ENCODE assay signal across 2 cellular contexts in the genomic region with DNA sequence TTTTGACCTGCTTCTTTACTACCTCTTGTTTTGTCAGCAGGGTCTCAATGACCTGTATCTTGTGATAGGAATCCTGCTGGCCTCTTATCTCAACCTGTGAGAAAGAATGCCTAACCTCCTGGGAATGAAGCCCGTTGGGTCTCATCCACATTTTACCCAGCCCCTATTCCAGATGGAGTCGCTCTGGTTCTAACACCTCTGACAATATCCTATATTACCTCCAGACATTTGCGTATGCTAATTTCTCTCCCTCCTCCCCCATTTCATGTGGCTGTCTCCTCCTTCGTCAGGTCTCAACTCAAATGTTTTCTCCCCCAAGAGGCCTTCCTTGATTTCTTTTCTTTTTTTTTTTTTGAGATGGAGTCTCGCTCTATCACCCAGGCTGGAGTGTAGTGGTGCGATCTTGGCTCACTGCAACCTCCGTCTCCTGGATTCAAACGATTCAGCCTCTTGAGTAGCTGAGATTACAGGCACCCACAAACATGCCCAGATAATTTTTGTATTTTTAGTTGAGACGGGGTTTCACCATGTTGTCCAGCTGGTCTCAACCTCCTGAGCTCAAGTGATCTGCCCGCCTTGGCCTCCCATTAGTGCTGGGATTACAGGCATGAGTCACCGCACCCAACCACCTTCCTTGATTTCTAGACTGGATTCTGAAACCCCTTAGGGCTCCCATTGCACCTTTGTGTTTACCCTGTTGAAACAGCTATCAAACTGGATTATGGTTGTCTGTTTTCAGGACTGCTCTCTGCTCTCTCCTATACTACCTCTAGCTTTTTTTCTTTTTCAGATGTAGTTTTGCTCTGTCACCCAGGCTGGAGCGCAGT.
TF ChIP-seq lines count a peak whose summit lies in the region.

No MANE protein-coding gene starts in this region.

TF ChIP-seq in A549, 52 proteins besides CTCF, POLR2A, EP300 and RAD21:
- TF ChIP-seq FOSL2 (IDR thresholded peaks at IDR 0.05) = no peak
- TF ChIP-seq FOSL2 (CRISPR knock-in tag; IDR thresholded peaks at IDR 0.05) = peak; percentile 57; the same call in 1 of the 2 replicates
- no peak for TF ChIP-seq CBX8 (IDR thresholded peaks at IDR 0.05)

TF ChIP-seq in K562, 482 proteins besides CTCF, POLR2A, EP300 and RAD21 (continues in another document):
- TF ChIP-seq, protein P1, sequence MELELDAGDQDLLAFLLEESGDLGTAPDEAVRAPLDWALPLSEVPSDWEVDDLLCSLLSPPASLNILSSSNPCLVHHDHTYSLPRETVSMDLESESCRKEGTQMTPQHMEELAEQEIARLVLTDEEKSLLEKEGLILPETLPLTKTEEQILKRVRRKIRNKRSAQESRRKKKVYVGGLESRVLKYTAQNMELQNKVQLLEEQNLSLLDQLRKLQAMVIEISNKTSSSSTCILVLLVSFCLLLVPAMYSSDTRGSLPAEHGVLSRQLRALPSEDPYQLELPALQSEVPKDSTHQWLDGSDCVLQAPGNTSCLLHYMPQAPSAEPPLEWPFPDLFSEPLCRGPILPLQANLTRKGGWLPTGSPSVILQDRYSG (tag; conservative IDR thresholded peaks at IDR 0.05; ENCODE audit: low read depth) = peak; percentile 95
- TF ChIP-seq, protein P2, sequence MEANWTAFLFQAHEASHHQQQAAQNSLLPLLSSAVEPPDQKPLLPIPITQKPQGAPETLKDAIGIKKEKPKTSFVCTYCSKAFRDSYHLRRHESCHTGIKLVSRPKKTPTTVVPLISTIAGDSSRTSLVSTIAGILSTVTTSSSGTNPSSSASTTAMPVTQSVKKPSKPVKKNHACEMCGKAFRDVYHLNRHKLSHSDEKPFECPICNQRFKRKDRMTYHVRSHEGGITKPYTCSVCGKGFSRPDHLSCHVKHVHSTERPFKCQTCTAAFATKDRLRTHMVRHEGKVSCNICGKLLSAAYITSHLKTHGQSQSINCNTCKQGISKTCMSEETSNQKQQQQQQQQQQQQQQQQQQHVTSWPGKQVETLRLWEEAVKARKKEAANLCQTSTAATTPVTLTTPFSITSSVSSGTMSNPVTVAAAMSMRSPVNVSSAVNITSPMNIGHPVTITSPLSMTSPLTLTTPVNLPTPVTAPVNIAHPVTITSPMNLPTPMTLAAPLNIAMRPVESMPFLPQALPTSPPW (CRISPR knock-in tag; IDR thresholded peaks at IDR 0.05) = peak; percentile 21; the same call in 1 of the 2 replicates
- TF ChIP-seq ZNF589 (CRISPR knock-in tag; IDR thresholded peaks at IDR 0.05; ENCODE audit: low read depth) = peak; percentile 93
- TF ChIP-seq MTF1 (CRISPR knock-in tag; IDR thresholded peaks at IDR 0.05; ENCODE audit: borderline replicate concordance) = peak; percentile 87
- TF ChIP-seq IFI16 (CRISPR knock-in tag; IDR thresholded peaks at IDR 0.05) = peak; percentile 71; the same call in 1 of the 2 replicates
- TF ChIP-seq, protein P3, sequence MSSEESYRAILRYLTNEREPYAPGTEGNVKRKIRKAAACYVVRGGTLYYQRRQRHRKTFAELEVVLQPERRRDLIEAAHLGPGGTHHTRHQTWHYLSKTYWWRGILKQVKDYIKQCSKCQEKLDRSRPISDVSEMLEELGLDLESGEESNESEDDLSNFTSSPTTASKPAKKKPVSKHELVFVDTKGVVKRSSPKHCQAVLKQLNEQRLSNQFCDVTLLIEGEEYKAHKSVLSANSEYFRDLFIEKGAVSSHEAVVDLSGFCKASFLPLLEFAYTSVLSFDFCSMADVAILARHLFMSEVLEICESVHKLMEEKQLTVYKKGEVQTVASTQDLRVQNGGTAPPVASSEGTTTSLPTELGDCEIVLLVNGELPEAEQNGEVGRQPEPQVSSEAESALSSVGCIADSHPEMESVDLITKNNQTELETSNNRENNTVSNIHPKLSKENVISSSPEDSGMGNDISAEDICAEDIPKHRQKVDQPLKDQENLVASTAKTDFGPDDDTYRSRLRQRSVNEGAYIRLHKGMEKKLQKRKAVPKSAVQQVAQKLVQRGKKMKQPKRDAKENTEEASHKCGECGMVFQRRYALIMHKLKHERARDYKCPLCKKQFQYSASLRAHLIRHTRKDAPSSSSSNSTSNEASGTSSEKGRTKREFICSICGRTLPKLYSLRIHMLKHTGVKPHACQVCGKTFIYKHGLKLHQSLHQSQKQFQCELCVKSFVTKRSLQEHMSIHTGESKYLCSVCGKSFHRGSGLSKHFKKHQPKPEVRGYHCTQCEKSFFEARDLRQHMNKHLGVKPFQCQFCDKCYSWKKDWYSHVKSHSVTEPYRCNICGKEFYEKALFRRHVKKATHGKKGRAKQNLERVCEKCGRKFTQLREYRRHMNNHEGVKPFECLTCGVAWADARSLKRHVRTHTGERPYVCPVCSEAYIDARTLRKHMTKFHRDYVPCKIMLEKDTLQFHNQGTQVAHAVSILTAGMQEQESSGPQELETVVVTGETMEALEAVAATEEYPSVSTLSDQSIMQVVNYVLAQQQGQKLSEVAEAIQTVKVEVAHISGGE (CRISPR knock-in tag; IDR thresholded peaks at IDR 0.05) = peak in 1 of 3 experiments; percentile 22; a peak in 1 of 6 replicates
- 0 out of 2 replicates have a peak, but pooled peaks have one; percentile 66 for TF ChIP-seq KDM2B (CRISPR knock-in tag; IDR thresholded peaks at IDR 0.05)
- TF ChIP-seq, protein P4, sequence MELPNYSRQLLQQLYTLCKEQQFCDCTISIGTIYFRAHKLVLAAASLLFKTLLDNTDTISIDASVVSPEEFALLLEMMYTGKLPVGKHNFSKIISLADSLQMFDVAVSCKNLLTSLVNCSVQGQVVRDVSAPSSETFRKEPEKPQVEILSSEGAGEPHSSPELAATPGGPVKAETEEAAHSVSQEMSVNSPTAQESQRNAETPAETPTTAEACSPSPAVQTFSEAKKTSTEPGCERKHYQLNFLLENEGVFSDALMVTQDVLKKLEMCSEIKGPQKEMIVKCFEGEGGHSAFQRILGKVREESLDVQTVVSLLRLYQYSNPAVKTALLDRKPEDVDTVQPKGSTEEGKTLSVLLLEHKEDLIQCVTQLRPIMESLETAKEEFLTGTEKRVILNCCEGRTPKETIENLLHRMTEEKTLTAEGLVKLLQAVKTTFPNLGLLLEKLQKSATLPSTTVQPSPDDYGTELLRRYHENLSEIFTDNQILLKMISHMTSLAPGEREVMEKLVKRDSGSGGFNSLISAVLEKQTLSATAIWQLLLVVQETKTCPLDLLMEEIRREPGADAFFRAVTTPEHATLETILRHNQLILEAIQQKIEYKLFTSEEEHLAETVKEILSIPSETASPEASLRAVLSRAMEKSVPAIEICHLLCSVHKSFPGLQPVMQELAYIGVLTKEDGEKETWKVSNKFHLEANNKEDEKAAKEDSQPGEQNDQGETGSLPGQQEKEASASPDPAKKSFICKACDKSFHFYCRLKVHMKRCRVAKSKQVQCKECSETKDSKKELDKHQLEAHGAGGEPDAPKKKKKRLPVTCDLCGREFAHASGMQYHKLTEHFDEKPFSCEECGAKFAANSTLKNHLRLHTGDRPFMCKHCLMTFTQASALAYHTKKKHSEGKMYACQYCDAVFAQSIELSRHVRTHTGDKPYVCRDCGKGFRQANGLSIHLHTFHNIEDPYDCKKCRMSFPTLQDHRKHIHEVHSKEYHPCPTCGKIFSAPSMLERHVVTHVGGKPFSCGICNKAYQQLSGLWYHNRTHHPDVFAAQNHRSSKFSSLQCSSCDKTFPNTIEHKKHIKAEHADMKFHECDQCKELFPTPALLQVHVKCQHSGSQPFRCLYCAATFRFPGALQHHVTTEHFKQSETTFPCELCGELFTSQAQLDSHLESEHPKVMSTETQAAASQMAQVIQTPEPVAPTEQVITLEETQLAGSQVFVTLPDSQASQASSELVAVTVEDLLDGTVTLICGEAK (IDR thresholded peaks at IDR 0.05) = no peak
- TF ChIP-seq, protein P4 (CRISPR knock-in tag; IDR thresholded peaks at IDR 0.05) = no peak
- 0 out of 2 replicates have a peak, but pooled peaks have one; percentile 41 for TF ChIP-seq ZNF354B (CRISPR knock-in tag; IDR thresholded peaks at IDR 0.05)
- peak; percentile 61; the same call in 1 of the 2 replicates for TF ChIP-seq JUN (IDR thresholded peaks at IDR 0.05; ENCODE audit: borderline replicate concordance, low read depth, low read length)
- no peak for TF ChIP-seq JUN (CRISPR knock-in tag; IDR thresholded peaks at IDR 0.05; ENCODE audit: borderline replicate concordance)
- peak; percentile 46; the same call in 1 of the 2 replicates for TF ChIP-seq DIDO1 (tag; IDR thresholded peaks at IDR 0.05; ENCODE audit: low read depth)
- TF ChIP-seq GTF2A2 (tag; IDR thresholded peaks at IDR 0.05) = peak; percentile 90
- TF ChIP-seq ZNF584 (CRISPR knock-in tag; IDR thresholded peaks at IDR 0.05; ENCODE audit: low read depth) = peak; percentile 79; the same call in 1 of the 2 replicates
- TF ChIP-seq CXXC5 (CRISPR knock-in tag; IDR thresholded peaks at IDR 0.05) = peak; percentile 91
- TF ChIP-seq, protein P5, sequence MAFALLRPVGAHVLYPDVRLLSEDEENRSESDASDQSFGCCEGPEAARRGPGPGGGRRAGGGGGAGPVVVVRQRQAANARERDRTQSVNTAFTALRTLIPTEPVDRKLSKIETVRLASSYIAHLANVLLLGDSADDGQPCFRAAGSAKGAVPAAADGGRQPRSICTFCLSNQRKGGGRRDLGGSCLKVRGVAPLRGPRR (CRISPR knock-in tag; IDR thresholded peaks at IDR 0.05) = peak; percentile 94
- TF ChIP-seq U2AF1 (optimal IDR thresholded peaks at IDR 0.05; ENCODE audit: low read depth, low read length) = no peak
- peak; percentile 77 for TF ChIP-seq TEAD2 (tag; IDR thresholded peaks at IDR 0.05)
- TF ChIP-seq ZNF41 (CRISPR knock-in tag; conservative IDR thresholded peaks at IDR 0.05) = peak; percentile 85
- TF ChIP-seq, protein P6, sequence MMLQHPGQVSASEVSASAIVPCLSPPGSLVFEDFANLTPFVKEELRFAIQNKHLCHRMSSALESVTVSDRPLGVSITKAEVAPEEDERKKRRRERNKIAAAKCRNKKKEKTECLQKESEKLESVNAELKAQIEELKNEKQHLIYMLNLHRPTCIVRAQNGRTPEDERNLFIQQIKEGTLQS (IDR thresholded peaks at IDR 0.05) = peak; percentile 88
- TF ChIP-seq, protein P6 (CRISPR knock-in tag; conservative IDR thresholded peaks at IDR 0.05) = no peak
- TF ChIP-seq PPARD (CRISPR knock-in tag; IDR thresholded peaks at IDR 0.05) = 0 out of 2 replicates have a peak, but pooled peaks have one; percentile 29
- TF ChIP-seq, protein P7, sequence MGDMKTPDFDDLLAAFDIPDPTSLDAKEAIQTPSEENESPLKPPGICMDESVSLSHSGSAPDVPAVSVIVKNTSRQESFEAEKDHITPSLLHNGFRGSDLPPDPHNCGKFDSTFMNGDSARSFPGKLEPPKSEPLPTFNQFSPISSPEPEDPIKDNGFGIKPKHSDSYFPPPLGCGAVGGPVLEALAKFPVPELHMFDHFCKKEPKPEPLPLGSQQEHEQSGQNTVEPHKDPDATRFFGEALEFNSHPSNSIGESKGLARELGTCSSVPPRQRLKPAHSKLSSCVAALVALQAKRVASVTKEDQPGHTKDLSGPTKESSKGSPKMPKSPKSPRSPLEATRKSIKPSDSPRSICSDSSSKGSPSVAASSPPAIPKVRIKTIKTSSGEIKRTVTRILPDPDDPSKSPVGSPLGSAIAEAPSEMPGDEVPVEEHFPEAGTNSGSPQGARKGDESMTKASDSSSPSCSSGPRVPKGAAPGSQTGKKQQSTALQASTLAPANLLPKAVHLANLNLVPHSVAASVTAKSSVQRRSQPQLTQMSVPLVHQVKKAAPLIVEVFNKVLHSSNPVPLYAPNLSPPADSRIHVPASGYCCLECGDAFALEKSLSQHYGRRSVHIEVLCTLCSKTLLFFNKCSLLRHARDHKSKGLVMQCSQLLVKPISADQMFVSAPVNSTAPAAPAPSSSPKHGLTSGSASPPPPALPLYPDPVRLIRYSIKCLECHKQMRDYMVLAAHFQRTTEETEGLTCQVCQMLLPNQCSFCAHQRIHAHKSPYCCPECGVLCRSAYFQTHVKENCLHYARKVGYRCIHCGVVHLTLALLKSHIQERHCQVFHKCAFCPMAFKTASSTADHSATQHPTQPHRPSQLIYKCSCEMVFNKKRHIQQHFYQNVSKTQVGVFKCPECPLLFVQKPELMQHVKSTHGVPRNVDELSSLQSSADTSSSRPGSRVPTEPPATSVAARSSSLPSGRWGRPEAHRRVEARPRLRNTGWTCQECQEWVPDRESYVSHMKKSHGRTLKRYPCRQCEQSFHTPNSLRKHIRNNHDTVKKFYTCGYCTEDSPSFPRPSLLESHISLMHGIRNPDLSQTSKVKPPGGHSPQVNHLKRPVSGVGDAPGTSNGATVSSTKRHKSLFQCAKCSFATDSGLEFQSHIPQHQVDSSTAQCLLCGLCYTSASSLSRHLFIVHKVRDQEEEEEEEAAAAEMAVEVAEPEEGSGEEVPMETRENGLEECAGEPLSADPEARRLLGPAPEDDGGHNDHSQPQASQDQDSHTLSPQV (IDR thresholded peaks at IDR 0.05) = peak; percentile 98
- peak; percentile 56; the same call in 1 of the 2 replicates for TF ChIP-seq ERF (CRISPR knock-in tag; IDR thresholded peaks at IDR 0.05)
- TF ChIP-seq NFE2L1 (tag; IDR thresholded peaks at IDR 0.05; ENCODE audit: borderline replicate concordance, low read depth) = peak; percentile 35; the same call in 1 of the 2 replicates
- peak; percentile 85 for TF ChIP-seq TAF7 (tag; IDR thresholded peaks at IDR 0.05)
- TF ChIP-seq ZNF583 (CRISPR knock-in tag; IDR thresholded peaks at IDR 0.05) = peak; percentile 96
- TF ChIP-seq DACH1 (IDR thresholded peaks at IDR 0.05; ENCODE audit: partially characterized antibody) = peak; percentile 19
